In genomic region chr1:67020304-67020703, GRCh38 we compare ENCODE assay signal across 15 cellular contexts. TPM values are rescaled to one million over a fixed set of nuclear protein-coding genes. Genes with fewer than 3 reads are reported as not detected.
A peak's percentile ranks its signal among the peaks of the same experiment; 100 is the strongest.
DNase-seq lines count a peak whose midpoint lies in the region; ATAC-seq, FAIRE-seq and TF ChIP-seq lines count a peak whose summit lies in the region.
"Had no signal": no experiment of that assay in that cellular context is flagged by ENCODE, and none has a peak within 500 bp of the region (broad histone marks: within the 10 kb centered on the region; RNA-seq: fewer than 3 reads in every experiment).

No MANE protein-coding gene starts in this region.

- H3K9me3 Mint-ChIP-seq in stimulated activated naive B cell treated with anti-CD40 and anti-IgM and Interleukin-4, amounts not matched to agents 10 μg/mL and 1 μg/mL and 100 μg/mL, for 72 hours = no peaks in the 10 kb centered on the region
- no peaks in the 10 kb centered on the region for H3K9me3 Mint-ChIP-seq in Calu3 (ENCODE audit: low read depth, unreplicated experiment)

- no peak overlapping the region for H3K4me3 Mint-ChIP-seq in stimulated activated naive B cell treated with anti-CD40 and anti-IgM and Interleukin-4, amounts not matched to agents 10 μg/mL and 1 μg/mL and 100 μg/mL, for 72 hours
- H3K4me3 Mint-ChIP-seq in Calu3 (ENCODE audit: low read depth, unreplicated experiment) = no peak overlapping the region
- H3K4me3 Mint-ChIP-seq: activated CD4-positive, alpha-beta memory T cell treated with anti-CD3 and anti-CD28 coated beads for 36 hours; CD4-positive, alpha-beta memory T cell had no signal

- H3K4me3 ChIP-seq in rectal smooth muscle tissue (ENCODE audit: low read length) = no peak overlapping the region

- H3K27me3 ChIP-seq in rectal smooth muscle tissue (ENCODE audit: control insufficient read depth, insufficient read depth, low read length) = no peaks in the 10 kb centered on the region
- H3K27me3 ChIP-seq: foreskin keratinocyte had no signal

- no peak for TF ChIP-seq CTCF in Calu3 (IDR thresholded peaks at IDR 0.05; ENCODE audit: unreplicated experiment)

- peak; percentile 62 for FAIRE-seq in H54 (lab: Jason Lieb, UNC)

- peaks cover 2% of the 10 kb centered on the region for H3K36me3 ChIP-seq in rectal smooth muscle tissue (ENCODE audit: control insufficient read depth, insufficient read depth, low read length)

- peak overlapping the region; percentile 55 for H3K27ac ChIP-seq in rectal smooth muscle tissue (ENCODE audit: low read depth, low read length)
- H3K27ac ChIP-seq: foreskin keratinocyte, parathyroid adenoma had no signal

- H3K27ac Mint-ChIP-seq in stimulated activated naive B cell treated with anti-CD40 and anti-IgM and Interleukin-4, amounts not matched to agents 10 μg/mL and 1 μg/mL and 100 μg/mL, for 72 hours = no peak overlapping the region
- no peak overlapping the region for H3K27ac Mint-ChIP-seq in Calu3 (ENCODE audit: unreplicated experiment)
- H3K27ac Mint-ChIP-seq: activated CD4-positive, alpha-beta memory T cell treated with anti-CD3 and anti-CD28 coated beads for 36 hours had no signal

- no peak overlapping the region for H3K9ac ChIP-seq in rectal smooth muscle tissue (ENCODE audit: low read length)
- H3K9ac ChIP-seq: parathyroid adenoma had no signal

- no TSS peak for BruUV-seq in Calu3 (replicated peaks; lab: Mats Ljungman, UMichigan)

- H3K4me1 ChIP-seq in rectal smooth muscle tissue (ENCODE audit: control insufficient read depth, insufficient read depth, low read length) = peaks cover 16% of the 10 kb centered on the region
- H3K4me1 ChIP-seq: foreskin keratinocyte, parathyroid adenoma had no signal

- no peaks in the 10 kb centered on the region for H3K27me3 Mint-ChIP-seq in stimulated activated naive B cell treated with anti-CD40 and anti-IgM and Interleukin-4, amounts not matched to agents 10 μg/mL and 1 μg/mL and 100 μg/mL, for 72 hours
- no peaks in the 10 kb centered on the region for H3K27me3 Mint-ChIP-seq in Calu3 (ENCODE audit: unreplicated experiment)
- H3K27me3 Mint-ChIP-seq: activated CD4-positive, alpha-beta memory T cell treated with anti-CD3 and anti-CD28 coated beads for 36 hours; CD4-positive, alpha-beta memory T cell had no signal

- ATAC-seq in left ventricle myocardium superior = peak; percentile 42
- no peak for ATAC-seq in stimulated activated naive B cell treated with anti-CD40 and anti-IgM and Interleukin-4, amounts not matched to agents 10 μg/mL and 1 μg/mL and 100 μg/mL, for 72 hours (replicated peaks)

- CTCF ChIA-PET in Calu3 (lab: Charles Lee) = no interaction called here

- no peak for DNase-seq in H54 (ENCODE audit: insufficient read length, low spot score)
- DNase-seq in astrocyte of the hippocampus (ENCODE audit: low read depth, low spot score) = peak; percentile 84
- DNase-seq in left ventricle myocardium superior = no peak
- DNase-seq in stimulated activated naive B cell treated with anti-CD40 and anti-IgM and Interleukin-4, amounts not matched to agents 10 μg/mL and 1 μg/mL and 100 μg/mL, for 72 hours = no peak
- DNase-seq in NCI-H524 (lab: John Stamatoyannopoulos, UW) = no peak
- DNase-seq in Calu3 = no peak
- DNase-seq in NCI-H526 (lab: John Stamatoyannopoulos, UW) = no peak
- DNase-seq: activated CD4-positive, alpha-beta memory T cell treated with anti-CD3 and anti-CD28 coated beads for 36 hours; activated effector memory CD4-positive, alpha-beta T cell treated with anti-CD3 and anti-CD28 coated beads, Interleukin-2, amount 50 U/mL, for 16 hours; CD4-positive, alpha-beta memory T cell; NCI-H2227 treated with DMSO at 0.1 percent for 48 hours; T-helper 2 cell had no signal

- no peak for TF ChIP-seq POLR2A in H54 (IDR thresholded peaks at IDR 0.05; ENCODE audit: low read depth, low read length)

- H3K4me1 Mint-ChIP-seq in stimulated activated naive B cell treated with anti-CD40 and anti-IgM and Interleukin-4, amounts not matched to agents 10 μg/mL and 1 μg/mL and 100 μg/mL, for 72 hours = no peaks in the 10 kb centered on the region
- H3K4me1 Mint-ChIP-seq in Calu3 (ENCODE audit: low read depth, unreplicated experiment) = no peaks in the 10 kb centered on the region

- H3K36me3 Mint-ChIP-seq in stimulated activated naive B cell treated with anti-CD40 and anti-IgM and Interleukin-4, amounts not matched to agents 10 μg/mL and 1 μg/mL and 100 μg/mL, for 72 hours = peaks cover 22 to 28% of the 10 kb centered on the region in 2 donors
- no peaks in the 10 kb centered on the region for H3K36me3 Mint-ChIP-seq in Calu3 (ENCODE audit: insufficient read depth, unreplicated experiment)

- intact Hi-C loops in left ventricle myocardium superior (cut with micrococcal nuclease) = no loop called here
- intact Hi-C loops in Calu3 (cut with micrococcal nuclease; ENCODE audit: unreplicated experiment) = no loop called here

RNA-seq across cellular contexts. Expression of gene SLC35D1, which starts 33.6 kb away (rescaled TPM):
- 2.7 TPM for total RNA-seq in left ventricle myocardium superior
- 5.4 and 5.9 TPM in 2 replicates for total RNA-seq in Calu3 (2022)
